23 cellular contexts compared by ENCODE assay signal in the genomic region with DNA sequence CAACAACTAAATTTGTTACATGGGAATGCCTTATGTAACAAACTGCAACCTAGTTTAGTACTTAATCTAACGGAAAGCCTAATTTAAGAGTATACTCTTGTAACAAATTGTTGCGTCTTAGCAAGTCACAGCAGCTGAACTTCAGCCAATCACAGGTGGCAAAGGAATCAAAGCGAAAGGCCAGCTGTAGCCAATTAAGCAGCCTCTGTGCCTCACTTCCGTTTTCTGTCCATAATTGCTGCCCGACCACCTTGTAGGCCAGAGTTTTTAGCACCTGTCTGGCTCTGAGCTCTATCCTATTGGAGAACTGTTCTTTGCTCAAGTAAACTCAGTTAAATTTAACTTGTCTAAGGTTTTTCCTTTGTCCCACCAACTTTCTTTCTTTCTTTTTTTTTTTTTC.
"Had no signal": no experiment of that assay in that cellular context is flagged by ENCODE, and none has a peak within 500 bp of the region (broad histone marks: within the 10 kb centered on the region; RNA-seq: fewer than 3 reads in every experiment).

No MANE protein-coding gene starts in this region.

- H3K27me3 ChIP-seq: gastrocnemius medialis, ovary, spleen, thyroid gland had no signal

- H3K36me3 ChIP-seq: gastrocnemius medialis, ovary, prostate gland, spleen, thyroid gland had no signal

- H3K27ac ChIP-seq: gastrocnemius medialis, ovary, prostate gland, spleen, thyroid gland had no signal

- DNase-seq: activated CD4-positive, alpha-beta T cell treated with anti-CD3 and anti-CD28 coated beads for 4 hours; activated CD4-positive, alpha-beta T cell treated with anti-CD3 and anti-CD28 coated beads, Interleukin-2, amount 50 U/mL, for 48 hours; activated CD4-positive, CD25-positive, alpha-beta regulatory T cell; activated CD8-positive, alpha-beta memory T cell treated with anti-CD3 and anti-CD28 coated beads, Interleukin-2, amount 50 U/mL, for 48 hours; activated naive CD4-positive, alpha-beta T cell; activated naive CD8-positive, alpha-beta T cell treated with anti-CD3 and anti-CD28 coated beads for 36 hours; activated T-cell treated with anti-CD3 and anti-CD28 coated beads, Interleukin-2, amount 50 U/mL, for 4 hours; central memory CD4-positive, alpha-beta T cell; dermis blood vessel endothelial cell; effector CD8-positive, alpha-beta T cell; erythroblast; gastrocnemius medialis; hippocampal formation; left cardiac atrium; midbrain; natural killer cell; ovary; spleen; stimulated activated CD4-positive, alpha-beta T cell treated with anti-CD3 and anti-CD28 coated beads, Interleukin-4, amount 100 ng/mL, for 1 hour; stimulated activated naive CD4-positive, alpha-beta T cell treated with Interleukin-2 at 50 U/mL for 16 hours; thyroid gland had no signal

- H3K4me3 ChIP-seq: gastrocnemius medialis, ovary, prostate gland, spleen, thyroid gland had no signal

- H3K9me3 ChIP-seq: gastrocnemius medialis, ovary, prostate gland, thyroid gland had no signal

- FAIRE-seq: astrocyte had no signal

- H3K4me1 ChIP-seq: prostate gland, spleen, thyroid gland had no signal
